Comparison of ENCODE assay signal across 22 cellular contexts in the genomic region with DNA sequence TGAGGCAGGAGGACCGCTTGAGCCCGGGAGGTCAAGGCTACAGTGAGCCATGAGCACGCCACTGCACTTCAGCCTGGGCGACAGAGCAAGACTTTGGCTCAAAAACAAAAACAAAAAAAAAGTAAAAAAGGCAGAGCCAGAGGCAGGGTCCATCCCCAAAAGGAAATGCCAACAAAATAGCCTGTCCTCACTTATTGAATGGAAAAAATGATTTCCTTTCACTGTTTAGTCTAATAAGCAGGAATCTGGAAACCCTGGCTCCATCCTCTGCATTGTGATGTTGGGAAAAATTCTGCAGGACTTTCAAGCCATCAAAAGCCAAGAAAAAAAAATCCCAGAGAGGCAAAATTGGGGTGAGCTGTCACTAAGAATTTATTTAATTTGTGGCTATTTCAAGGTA. TPM values are rescaled to one million over a fixed set of nuclear protein-coding genes. Genes with fewer than 3 reads are reported as not detected.
DNase-seq lines count a peak whose midpoint lies in the region; ATAC-seq and TF ChIP-seq lines count a peak whose summit lies in the region.
"Had no signal": no experiment of that assay in that cellular context is flagged by ENCODE, and none has a peak within 500 bp of the region (broad histone marks: within the 10 kb centered on the region; RNA-seq: fewer than 3 reads in every experiment).

No MANE protein-coding gene starts in this region.

- peak; percentile 16 for DNase-seq in G401 (ENCODE audit: low spot score)
- no peak for DNase-seq in osteocyte (ENCODE audit: extremely low spot score, unreplicated experiment)
- DNase-seq in right atrium auricular region (ENCODE audit: low spot score): no peak
- DNase-seq: 8988T; ACHN; BE2C; C1 segment of cervical spinal cord; CD4-positive, alpha-beta memory T cell; CD4-positive, CD25-positive, alpha-beta regulatory T cell; CD8-positive, alpha-beta memory T cell; COR-L47; DMS 273 treated with DMSO at 0.1 percent for 48 hours; DMS153; DMS53; DMS79; DND-41; EL; GF-D8 had no signal

- in situ Hi-C loops in G401 (cut with HindIII; ENCODE audit: low sequenced_read_pairs): no loop called here

- TF ChIP-seq CTCF in osteocyte (IDR thresholded peaks at IDR 0.05) (no peak), right atrium auricular region (IDR thresholded peaks at IDR 0.05) (no peak)

- H3K9me3 Mint-ChIP-seq in osteocyte (ENCODE audit: unreplicated experiment): no peaks in the 10 kb centered on the region
- H3K9me3 Mint-ChIP-seq: CD8-positive, alpha-beta memory T cell had no signal

- H3K9me3 ChIP-seq in right atrium auricular region: no peaks in the 10 kb centered on the region
- H3K9me3 ChIP-seq: BE2C, BLaER1 had no signal

- H3K36me3 Mint-ChIP-seq in osteocyte (ENCODE audit: unreplicated experiment): no peaks in the 10 kb centered on the region
- H3K36me3 Mint-ChIP-seq: CD14-positive monocyte; CD4-positive, alpha-beta memory T cell; CD8-positive, alpha-beta memory T cell had no signal

- H3K27ac ChIP-seq in cingulate gyrus (ENCODE audit: low read depth, low read length) (peak overlapping the region; percentile 76), right atrium auricular region (no peak overlapping the region)
- H3K27ac ChIP-seq: BLaER1 had no signal

- ATAC-seq in HG03378 (IDR thresholded peaks at IDR 0.05; ENCODE audit: unreplicated experiment): no peak

- no peaks in the 10 kb centered on the region for H3K4me1 ChIP-seq in right atrium auricular region
- H3K4me1 ChIP-seq: BE2C had no signal

- H3K4me3 ChIP-seq in right atrium auricular region: no peak overlapping the region
- H3K4me3 ChIP-seq: BLaER1 had no signal

- no peak overlapping the region for H3K4me3 Mint-ChIP-seq in osteocyte (ENCODE audit: unreplicated experiment)
- H3K4me3 Mint-ChIP-seq: CD14-positive monocyte; CD4-positive, alpha-beta memory T cell; CD4-positive, CD25-positive, alpha-beta regulatory T cell; CD8-positive, alpha-beta memory T cell had no signal

- H3K36me3 ChIP-seq in right atrium auricular region: no peaks in the 10 kb centered on the region
- H3K36me3 ChIP-seq: BE2C, BLaER1 had no signal

- H3K27me3 ChIP-seq in right atrium auricular region: no peaks in the 10 kb centered on the region

- peaks cover 58% of the 10 kb centered on the region for H3K4me1 Mint-ChIP-seq in osteocyte (ENCODE audit: unreplicated experiment)
- H3K4me1 Mint-ChIP-seq: CD14-positive monocyte; CD4-positive, alpha-beta memory T cell; CD8-positive, alpha-beta memory T cell had no signal

- no peaks in the 10 kb centered on the region for H3K27me3 Mint-ChIP-seq in osteocyte (ENCODE audit: unreplicated experiment)

- H3K27ac Mint-ChIP-seq in osteocyte (ENCODE audit: unreplicated experiment): peak overlapping the region; percentile 82
- H3K27ac Mint-ChIP-seq: CD14-positive monocyte; CD4-positive, alpha-beta memory T cell had no signal

RNA-seq across cellular contexts. Expression of gene ZIC5, which starts 23.2 kb away (rescaled TPM):
- total RNA-seq in G401 (2014; rRNA removed; shearing (Covaris generic)): 7.1 and 10.1 TPM in 2 replicates
- total RNA-seq in osteocyte: 8.8 and 9.4 TPM in 2 replicates
- total RNA-seq in right atrium auricular region: not detected
- total RNA-seq: CD4-positive, alpha-beta memory T cell; CD4-positive, CD25-positive, alpha-beta regulatory T cell; CD8-positive, alpha-beta memory T cell had no signal

RNA-seq across cellular contexts. Expression of gene ZIC2, which starts 33.2 kb away (rescaled TPM):
- 10.0 and 16.8 TPM in 2 replicates for total RNA-seq in G401 (2014; rRNA removed; shearing (Covaris generic))
- 177 and 196 TPM in 2 replicates for total RNA-seq in osteocyte
- total RNA-seq in right atrium auricular region: under 1 TPM in 1 of 2 donors, not detected in 1; 0.08 TPM
- total RNA-seq: CD4-positive, alpha-beta memory T cell; CD4-positive, CD25-positive, alpha-beta regulatory T cell; CD8-positive, alpha-beta memory T cell had no signal

Comparison
In these comparisons a context has a peak if more than half of its experiments do, and no peak if none do; other contexts are left out.
1. RNA of gene ZIC2, which starts 33.2 kb away (total RNA-seq): 177 to 196 TPM in osteocyte and 10.0 to 16.8 TPM in G401; 0.08 TPM in right atrium auricular region; every median in the first group is over 10 times any median in the second.